ENCODE assay signal across 7 cellular contexts in the genomic region with DNA sequence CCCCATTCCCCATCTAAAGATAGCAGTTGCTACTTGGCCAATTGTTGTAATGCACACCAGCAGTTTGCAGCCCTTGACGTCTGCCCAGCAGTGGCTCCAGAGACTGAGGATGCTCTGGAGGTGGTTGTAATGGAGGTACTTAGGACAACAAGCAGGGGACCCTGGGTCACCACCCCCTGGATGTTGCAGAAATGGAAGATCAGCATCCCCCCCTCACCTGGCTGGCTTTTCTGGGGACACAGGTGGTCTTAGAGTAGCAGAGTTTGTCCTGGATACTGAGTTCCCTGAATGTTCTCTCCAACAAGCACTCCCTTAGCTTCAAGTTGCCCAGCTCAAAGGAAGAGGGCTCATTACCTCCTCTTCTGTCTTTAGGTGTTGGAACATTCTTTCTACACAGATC.
"Had no signal": no experiment of that assay in that cellular context is flagged by ENCODE, and none has a peak within 500 bp of the region (broad histone marks: within the 10 kb centered on the region; RNA-seq: fewer than 3 reads in every experiment).

No MANE protein-coding gene starts in this region.

- DNase-seq: H9, HFFc6 had no signal

- H3K9me3 Mint-ChIP-seq: H9, IgD-negative memory B cell had no signal

- H3K4me3 Mint-ChIP-seq: GM23338, H9, HFFc6, IgD-negative memory B cell had no signal

- H3K27ac Mint-ChIP-seq: GM23338, H9, HFFc6, IgD-negative memory B cell had no signal

- H3K36me3 Mint-ChIP-seq: IgD-negative memory B cell had no signal

- ATAC-seq: GM23338, HCT116, HepG2 had no signal

- H3K4me1 Mint-ChIP-seq: IgD-negative memory B cell had no signal

- H3K27ac ChIP-seq: HL-60 had no signal

- H3K4me3 ChIP-seq: GM23338 had no signal
